ENCODE assay signal across 2 cellular contexts in the genomic region with DNA sequence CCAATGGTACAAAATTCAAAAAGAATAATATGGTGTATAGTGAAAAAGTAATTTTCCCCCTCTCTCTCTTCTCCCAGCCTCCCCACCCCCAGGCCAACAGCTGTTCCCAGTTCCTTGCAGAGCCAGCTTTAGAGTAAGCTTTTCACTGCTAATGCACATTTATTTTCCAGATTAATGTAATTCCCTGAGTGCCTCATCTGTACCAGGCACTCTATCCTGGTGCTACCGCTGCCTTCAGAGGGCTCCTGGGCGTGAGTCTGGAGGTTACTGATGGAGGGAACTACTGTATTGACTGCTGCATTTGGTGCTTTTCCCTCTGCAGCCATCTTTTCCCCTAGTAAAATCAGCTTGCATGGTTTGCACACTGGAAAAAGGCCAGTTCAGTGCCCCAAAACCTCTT.
TF ChIP-seq lines count a peak whose summit lies in the region.

No MANE protein-coding gene starts in this region.

TF ChIP-seq in GM23338, 12 proteins besides CTCF, POLR2A, EP300 and RAD21 (continues in another document):
- TF ChIP-seq, protein P1, sequence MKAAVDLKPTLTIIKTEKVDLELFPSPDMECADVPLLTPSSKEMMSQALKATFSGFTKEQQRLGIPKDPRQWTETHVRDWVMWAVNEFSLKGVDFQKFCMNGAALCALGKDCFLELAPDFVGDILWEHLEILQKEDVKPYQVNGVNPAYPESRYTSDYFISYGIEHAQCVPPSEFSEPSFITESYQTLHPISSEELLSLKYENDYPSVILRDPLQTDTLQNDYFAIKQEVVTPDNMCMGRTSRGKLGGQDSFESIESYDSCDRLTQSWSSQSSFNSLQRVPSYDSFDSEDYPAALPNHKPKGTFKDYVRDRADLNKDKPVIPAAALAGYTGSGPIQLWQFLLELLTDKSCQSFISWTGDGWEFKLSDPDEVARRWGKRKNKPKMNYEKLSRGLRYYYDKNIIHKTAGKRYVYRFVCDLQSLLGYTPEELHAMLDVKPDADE (IDR thresholded peaks at IDR 0.05): no peak
- TF ChIP-seq POLR2AphosphoS5 (IDR thresholded peaks at IDR 0.05; ENCODE audit: low read depth) (no peak), JUNB (IDR thresholded peaks at IDR 0.05; ENCODE audit: unreplicated experiment) (no peak), EZH2 (IDR thresholded peaks at IDR 0.05; ENCODE audit: low read depth, unreplicated experiment) (no peak), ZNF114 (CRISPR knock-in tag; IDR thresholded peaks at IDR 0.05) (no peak), NANOG (IDR thresholded peaks at IDR 0.05; ENCODE audit: borderline replicate concordance) (no peak), STAT1 (IDR thresholded peaks at IDR 0.05; ENCODE audit: unreplicated experiment) (no peak), CREB1 (CRISPR knock-in tag; IDR thresholded peaks at IDR 0.05; ENCODE audit: low read depth) (no peak)
- TF ChIP-seq, protein P2, sequence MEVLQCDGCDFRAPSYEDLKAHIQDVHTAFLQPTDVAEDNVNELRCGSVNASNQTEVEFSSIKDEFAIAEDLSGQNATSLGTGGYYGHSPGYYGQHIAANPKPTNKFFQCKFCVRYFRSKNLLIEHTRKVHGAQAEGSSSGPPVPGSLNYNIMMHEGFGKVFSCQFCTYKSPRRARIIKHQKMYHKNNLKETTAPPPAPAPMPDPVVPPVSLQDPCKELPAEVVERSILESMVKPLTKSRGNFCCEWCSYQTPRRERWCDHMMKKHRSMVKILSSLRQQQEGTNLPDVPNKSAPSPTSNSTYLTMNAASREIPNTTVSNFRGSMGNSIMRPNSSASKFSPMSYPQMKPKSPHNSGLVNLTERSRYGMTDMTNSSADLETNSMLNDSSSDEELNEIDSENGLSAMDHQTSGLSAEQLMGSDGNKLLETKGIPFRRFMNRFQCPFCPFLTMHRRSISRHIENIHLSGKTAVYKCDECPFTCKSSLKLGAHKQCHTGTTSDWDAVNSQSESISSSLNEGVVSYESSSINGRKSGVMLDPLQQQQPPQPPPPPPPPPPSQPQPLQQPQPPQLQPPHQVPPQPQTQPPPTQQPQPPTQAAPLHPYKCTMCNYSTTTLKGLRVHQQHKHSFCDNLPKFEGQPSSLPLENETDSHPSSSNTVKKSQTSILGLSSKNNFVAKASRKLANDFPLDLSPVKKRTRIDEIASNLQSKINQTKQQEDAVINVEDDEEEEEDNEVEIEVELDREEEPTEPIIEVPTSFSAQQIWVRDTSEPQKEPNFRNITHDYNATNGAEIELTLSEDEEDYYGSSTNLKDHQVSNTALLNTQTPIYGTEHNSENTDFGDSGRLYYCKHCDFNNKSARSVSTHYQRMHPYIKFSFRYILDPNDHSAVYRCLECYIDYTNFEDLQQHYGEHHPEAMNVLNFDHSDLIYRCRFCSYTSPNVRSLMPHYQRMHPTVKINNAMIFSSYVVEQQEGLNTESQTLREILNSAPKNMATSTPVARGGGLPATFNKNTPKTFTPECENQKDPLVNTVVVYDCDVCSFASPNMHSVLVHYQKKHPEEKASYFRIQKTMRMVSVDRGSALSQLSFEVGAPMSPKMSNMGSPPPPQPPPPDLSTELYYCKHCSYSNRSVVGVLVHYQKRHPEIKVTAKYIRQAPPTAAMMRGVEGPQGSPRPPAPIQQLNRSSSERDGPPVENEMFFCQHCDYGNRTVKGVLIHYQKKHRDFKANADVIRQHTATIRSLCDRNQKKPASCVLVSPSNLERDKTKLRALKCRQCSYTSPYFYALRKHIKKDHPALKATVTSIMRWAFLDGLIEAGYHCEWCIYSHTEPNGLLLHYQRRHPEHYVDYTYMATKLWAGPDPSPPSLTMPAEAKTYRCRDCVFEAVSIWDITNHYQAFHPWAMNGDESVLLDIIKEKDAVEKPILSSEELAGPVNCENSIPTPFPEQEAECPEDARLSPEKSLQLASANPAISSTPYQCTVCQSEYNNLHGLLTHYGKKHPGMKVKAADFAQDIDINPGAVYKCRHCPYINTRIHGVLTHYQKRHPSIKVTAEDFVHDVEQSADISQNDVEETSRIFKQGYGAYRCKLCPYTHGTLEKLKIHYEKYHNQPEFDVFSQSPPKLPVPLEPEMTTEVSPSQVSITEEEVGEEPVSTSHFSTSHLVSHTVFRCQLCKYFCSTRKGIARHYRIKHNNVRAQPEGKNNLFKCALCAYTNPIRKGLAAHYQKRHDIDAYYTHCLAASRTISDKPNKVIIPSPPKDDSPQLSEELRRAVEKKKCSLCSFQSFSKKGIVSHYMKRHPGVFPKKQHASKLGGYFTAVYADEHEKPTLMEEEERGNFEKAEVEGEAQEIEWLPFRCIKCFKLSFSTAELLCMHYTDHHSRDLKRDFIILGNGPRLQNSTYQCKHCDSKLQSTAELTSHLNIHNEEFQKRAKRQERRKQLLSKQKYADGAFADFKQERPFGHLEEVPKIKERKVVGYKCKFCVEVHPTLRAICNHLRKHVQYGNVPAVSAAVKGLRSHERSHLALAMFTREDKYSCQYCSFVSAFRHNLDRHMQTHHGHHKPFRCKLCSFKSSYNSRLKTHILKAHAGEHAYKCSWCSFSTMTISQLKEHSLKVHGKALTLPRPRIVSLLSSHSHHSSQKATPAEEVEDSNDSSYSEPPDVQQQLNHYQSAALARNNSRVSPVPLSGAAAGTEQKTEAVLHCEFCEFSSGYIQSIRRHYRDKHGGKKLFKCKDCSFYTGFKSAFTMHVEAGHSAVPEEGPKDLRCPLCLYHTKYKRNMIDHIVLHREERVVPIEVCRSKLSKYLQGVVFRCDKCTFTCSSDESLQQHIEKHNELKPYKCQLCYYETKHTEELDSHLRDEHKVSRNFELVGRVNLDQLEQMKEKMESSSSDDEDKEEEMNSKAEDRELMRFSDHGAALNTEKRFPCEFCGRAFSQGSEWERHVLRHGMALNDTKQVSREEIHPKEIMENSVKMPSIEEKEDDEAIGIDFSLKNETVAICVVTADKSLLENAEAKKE (CRISPR knock-in tag; IDR thresholded peaks at IDR 0.05): no peak
- TF ChIP-seq, protein P3, sequence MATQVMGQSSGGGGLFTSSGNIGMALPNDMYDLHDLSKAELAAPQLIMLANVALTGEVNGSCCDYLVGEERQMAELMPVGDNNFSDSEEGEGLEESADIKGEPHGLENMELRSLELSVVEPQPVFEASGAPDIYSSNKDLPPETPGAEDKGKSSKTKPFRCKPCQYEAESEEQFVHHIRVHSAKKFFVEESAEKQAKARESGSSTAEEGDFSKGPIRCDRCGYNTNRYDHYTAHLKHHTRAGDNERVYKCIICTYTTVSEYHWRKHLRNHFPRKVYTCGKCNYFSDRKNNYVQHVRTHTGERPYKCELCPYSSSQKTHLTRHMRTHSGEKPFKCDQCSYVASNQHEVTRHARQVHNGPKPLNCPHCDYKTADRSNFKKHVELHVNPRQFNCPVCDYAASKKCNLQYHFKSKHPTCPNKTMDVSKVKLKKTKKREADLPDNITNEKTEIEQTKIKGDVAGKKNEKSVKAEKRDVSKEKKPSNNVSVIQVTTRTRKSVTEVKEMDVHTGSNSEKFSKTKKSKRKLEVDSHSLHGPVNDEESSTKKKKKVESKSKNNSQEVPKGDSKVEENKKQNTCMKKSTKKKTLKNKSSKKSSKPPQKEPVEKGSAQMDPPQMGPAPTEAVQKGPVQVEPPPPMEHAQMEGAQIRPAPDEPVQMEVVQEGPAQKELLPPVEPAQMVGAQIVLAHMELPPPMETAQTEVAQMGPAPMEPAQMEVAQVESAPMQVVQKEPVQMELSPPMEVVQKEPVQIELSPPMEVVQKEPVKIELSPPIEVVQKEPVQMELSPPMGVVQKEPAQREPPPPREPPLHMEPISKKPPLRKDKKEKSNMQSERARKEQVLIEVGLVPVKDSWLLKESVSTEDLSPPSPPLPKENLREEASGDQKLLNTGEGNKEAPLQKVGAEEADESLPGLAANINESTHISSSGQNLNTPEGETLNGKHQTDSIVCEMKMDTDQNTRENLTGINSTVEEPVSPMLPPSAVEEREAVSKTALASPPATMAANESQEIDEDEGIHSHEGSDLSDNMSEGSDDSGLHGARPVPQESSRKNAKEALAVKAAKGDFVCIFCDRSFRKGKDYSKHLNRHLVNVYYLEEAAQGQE (IDR thresholded peaks at IDR 0.05; ENCODE audit: unreplicated experiment): no peak

TF ChIP-seq in HEK293T, 16 proteins besides CTCF, POLR2A, EP300 and RAD21:
- TF ChIP-seq SP1 (IDR thresholded peaks at IDR 0.05) (no peak), FOXA1 (IDR thresholded peaks at IDR 0.05) (no peak), L3MBTL2 (conservative IDR thresholded peaks at IDR 0.05) (no peak), ARNT (IDR thresholded peaks at IDR 0.05) (no peak), BHLHE40 (IDR thresholded peaks at IDR 0.05; ENCODE audit: borderline replicate concordance) (no peak), ZNF384 (IDR thresholded peaks at IDR 0.05) (no peak), CTBP1 (IDR thresholded peaks at IDR 0.05; ENCODE audit: borderline replicate concordance) (no peak), NFRKB (IDR thresholded peaks at IDR 0.05) (no peak), FOXM1 (IDR thresholded peaks at IDR 0.05; ENCODE audit: borderline replicate concordance) (no peak), FOXK2 (IDR thresholded peaks at IDR 0.05) (no peak), ELF4 (IDR thresholded peaks at IDR 0.05) (no peak), HDGF (IDR thresholded peaks at IDR 0.05; ENCODE audit: borderline replicate concordance) (no peak), TARDBP (IDR thresholded peaks at IDR 0.05) (no peak), LEF1 (IDR thresholded peaks at IDR 0.05; ENCODE audit: borderline replicate concordance) (no peak), SUZ12 (IDR thresholded peaks at IDR 0.05) (no peak)
- TF ChIP-seq, protein P4, sequence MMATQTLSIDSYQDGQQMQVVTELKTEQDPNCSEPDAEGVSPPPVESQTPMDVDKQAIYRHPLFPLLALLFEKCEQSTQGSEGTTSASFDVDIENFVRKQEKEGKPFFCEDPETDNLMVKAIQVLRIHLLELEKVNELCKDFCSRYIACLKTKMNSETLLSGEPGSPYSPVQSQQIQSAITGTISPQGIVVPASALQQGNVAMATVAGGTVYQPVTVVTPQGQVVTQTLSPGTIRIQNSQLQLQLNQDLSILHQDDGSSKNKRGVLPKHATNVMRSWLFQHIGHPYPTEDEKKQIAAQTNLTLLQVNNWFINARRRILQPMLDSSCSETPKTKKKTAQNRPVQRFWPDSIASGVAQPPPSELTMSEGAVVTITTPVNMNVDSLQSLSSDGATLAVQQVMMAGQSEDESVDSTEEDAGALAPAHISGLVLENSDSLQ (IDR thresholded peaks at IDR 0.05): no peak
